ENCODE assay signal across 23 cellular contexts in genomic region chr4:2075171-2075986, GRCh38. TPM values are rescaled to one million over a fixed set of nuclear protein-coding genes. Genes with fewer than 3 reads are reported as not detected.
"Had no signal": no experiment of that assay in that cellular context is flagged by ENCODE, and none has a peak within 500 bp of the region (broad histone marks: within the 10 kb centered on the region; RNA-seq: fewer than 3 reads in every experiment).

No MANE protein-coding gene starts in this region.

- H3K27me3 Mint-ChIP-seq: activated T-helper 17 cell treated with anti-CD3 and anti-CD28 coated beads, Interleukin-2, amount 50 U/mL, for 72 hours had no signal

- H3K9me3 Mint-ChIP-seq: activated T-helper 17 cell treated with anti-CD3 and anti-CD28 coated beads, Interleukin-2, amount 50 U/mL, for 72 hours; naive thymus-derived CD8-positive, alpha-beta T cell; T-helper 2 cell treated with Interferon-gamma antibody and Interleukin-4, amounts not matched to agents 5 μg/mL and 100 μg/mL, for 36 hours had no signal

- H3K4me3 Mint-ChIP-seq: activated T-helper 17 cell treated with anti-CD3 and anti-CD28 coated beads, Interleukin-2, amount 50 U/mL, for 72 hours; naive thymus-derived CD8-positive, alpha-beta T cell; T-helper 2 cell treated with Interferon-gamma antibody and Interleukin-4, amounts not matched to agents 5 μg/mL and 100 μg/mL, for 36 hours had no signal

- FAIRE-seq: endothelial cell of umbilical vein, TTC549 had no signal

- H3K4me1 ChIP-seq: ascending aorta, breast epithelium, esophagus squamous epithelium, parathyroid adenoma, transverse colon, vagina had no signal

- H3K9me3 ChIP-seq: ascending aorta, breast epithelium, esophagus squamous epithelium, neutrophil, transverse colon, vagina had no signal

- H3K9ac ChIP-seq: parathyroid adenoma had no signal

- H3K27ac ChIP-seq: ascending aorta, breast epithelium, esophagus squamous epithelium, neutrophil, parathyroid adenoma, transverse colon, vagina had no signal

- H3K27me3 ChIP-seq: ascending aorta, neutrophil, transverse colon, vagina had no signal

- DNase-seq: activated CD4-positive, alpha-beta T cell treated with anti-CD3 and anti-CD28 coated beads, Interleukin-2, amount 50 U/mL, for 48 hours; activated naive CD4-positive, alpha-beta T cell treated with anti-CD3 and anti-CD28 coated beads, Interleukin-2, amount 50 U/mL, for 16 hours; cerebellar nuclear complex; effector CD8-positive, alpha-beta T cell; esophagus squamous epithelium; left cardiac atrium; mesendoderm; naive thymus-derived CD8-positive, alpha-beta T cell; stimulated activated CD4-positive, alpha-beta T cell treated with anti-CD3 and anti-CD28 coated beads, Interleukin-12 subunit alpha, Interleukin-12 subunit beta, amount 100 ng/mL, for 4 hours; stimulated activated CD4-positive, alpha-beta T cell treated with anti-CD3 and anti-CD28 coated beads, Interleukin-1b, Interleukin-23, amount 100 ng/mL, for 48 hours; stimulated activated CD8-positive, alpha-beta memory T cell treated with anti-CD3 and anti-CD28 coated beads, Interleukin-4, amount 100 ng/mL, for 48 hours; stimulated activated naive CD4-positive, alpha-beta T cell; substantia nigra; transverse colon had no signal

- H3K27ac Mint-ChIP-seq: activated T-helper 17 cell treated with anti-CD3 and anti-CD28 coated beads, Interleukin-2, amount 50 U/mL, for 72 hours; naive thymus-derived CD8-positive, alpha-beta T cell; T-helper 2 cell treated with Interferon-gamma antibody and Interleukin-4, amounts not matched to agents 5 μg/mL and 100 μg/mL, for 36 hours had no signal

- H3K36me3 ChIP-seq: ascending aorta, breast epithelium, esophagus squamous epithelium, neutrophil, transverse colon, vagina had no signal

- H3K4me1 Mint-ChIP-seq: activated T-helper 17 cell treated with anti-CD3 and anti-CD28 coated beads, Interleukin-2, amount 50 U/mL, for 72 hours; naive thymus-derived CD8-positive, alpha-beta T cell had no signal

- H3K4me3 ChIP-seq: ascending aorta, breast epithelium, esophagus squamous epithelium, transverse colon, vagina had no signal

- H3K36me3 Mint-ChIP-seq: naive thymus-derived CD8-positive, alpha-beta T cell had no signal

RNA-seq across cellular contexts. Expression of gene NAT8L, which starts 16.3 kb away (rescaled TPM):
- total RNA-seq: ascending aorta had no signal
- polyA plus RNA-seq: naive thymus-derived CD8-positive, alpha-beta T cell had no signal
